15 cellular contexts compared by ENCODE assay signal in the genomic region with DNA sequence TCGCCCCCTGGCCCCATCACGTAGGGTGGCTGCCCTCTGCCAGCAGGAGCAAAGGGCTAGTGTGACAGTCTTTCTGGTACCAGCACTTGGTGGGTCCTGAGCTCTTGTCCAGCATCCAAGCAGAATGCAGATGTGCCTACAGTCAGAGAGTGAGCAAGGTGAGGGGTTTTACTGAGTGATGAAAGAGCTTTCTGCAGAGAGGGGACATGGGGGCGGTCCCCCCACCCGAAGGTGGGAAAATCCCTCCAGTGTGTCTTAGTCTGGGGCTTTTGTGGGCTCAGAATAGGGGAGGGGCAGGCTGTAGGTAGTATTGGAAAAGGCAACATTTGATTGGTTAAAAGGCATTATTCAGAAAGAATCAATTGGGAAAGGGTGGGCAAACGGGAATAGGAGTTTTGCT.
"Had no signal": no experiment of that assay in that cellular context is flagged by ENCODE, and none has a peak within 500 bp of the region (broad histone marks: within the 10 kb centered on the region; RNA-seq: fewer than 3 reads in every experiment).

No MANE protein-coding gene starts in this region.

- DNase-seq: activated CD4-positive, CD25-positive, alpha-beta regulatory T cell treated with anti-CD3 and anti-CD28 coated beads, Interleukin-2, amount 50 U/mL, for 72 hours; caudate nucleus; effector CD4-positive, alpha-beta T cell; gastrocnemius medialis; heart right ventricle; left lung; stimulated activated CD4-positive, alpha-beta T cell treated with anti-CD3 and anti-CD28 coated beads, Interleukin-4, amount 100 ng/mL, for 1 hour; stimulated activated CD8-positive, alpha-beta memory T cell treated with anti-CD3 and anti-CD28 coated beads, Interleukin-4, amount 100 ng/mL, for 48 hours; T-helper 17 cell; thyroid gland; uterus had no signal

- ATAC-seq: gastrocnemius medialis, heart right ventricle, left lung, T-helper 17 cell had no signal

- H3K4me1 ChIP-seq: left lung, thyroid gland, uterus had no signal

- H3K27ac Mint-ChIP-seq: activated T-helper 2 cell treated with anti-CD3 and anti-CD28 coated beads, Interferon-gamma antibody, Interleukin-2, Interleukin-4, amounts not matched to agents 10 μg/mL and 5 μg/mL and 100 μg/mL, durations not matched to agents 14 hours and 24 hours and 36 hours; memory B cell; T-helper 17 cell had no signal

- H3K4me3 Mint-ChIP-seq: memory B cell, T-helper 17 cell had no signal

- H3K27me3 Mint-ChIP-seq: memory B cell, T-helper 17 cell had no signal

- H3K27me3 ChIP-seq: gastrocnemius medialis, heart right ventricle, left lung, ovary, thyroid gland, uterus had no signal

- H3K36me3 ChIP-seq: gastrocnemius medialis, heart right ventricle, left lung, ovary, thyroid gland, uterus had no signal

- H3K9me3 ChIP-seq: gastrocnemius medialis, heart right ventricle, left lung, ovary, thyroid gland, uterus had no signal

- H3K27ac ChIP-seq: coronary artery, gastrocnemius medialis, heart right ventricle, left lung, thyroid gland, uterus had no signal

- H3K4me3 ChIP-seq: coronary artery, gastrocnemius medialis, heart right ventricle, left lung, ovary, thyroid gland, uterus had no signal
